Comparison of ENCODE assay signal across 21 cellular contexts in genomic region chr5:116858705-116859333, GRCh38.
DNase-seq lines count a peak whose midpoint lies in the region; ATAC-seq, FAIRE-seq and TF ChIP-seq lines count a peak whose summit lies in the region.
"Had no signal": no experiment of that assay in that cellular context is flagged by ENCODE, and none has a peak within 500 bp of the region (broad histone marks: within the 10 kb centered on the region; RNA-seq: fewer than 3 reads in every experiment).

No MANE protein-coding gene starts in this region.

- H3K4me3 ChIP-seq in astrocyte (ENCODE audit: insufficient read depth, low read depth, low read length) (no peak overlapping the region), mesodermal cell (ENCODE audit: extremely low read depth, insufficient read depth, low read length, poor library complexity, severe bottlenecking) (no peak overlapping the region), body of pancreas (no peak overlapping the region)
- H3K4me3 ChIP-seq: K562 had no signal

- peaks cover 7% of the 10 kb centered on the region for H3K27me3 Mint-ChIP-seq in astrocyte (ENCODE audit: low read depth, unreplicated experiment)
- H3K27me3 Mint-ChIP-seq in activated naive CD8-positive, alpha-beta T cell treated with anti-CD3 and anti-CD28 coated beads for 36 hours = no peaks in the 10 kb centered on the region

- intact Hi-C loops in body of pancreas (cut with DNase I) = no loop called here

- H2AFZ ChIP-seq in astrocyte (ENCODE audit: low read depth, low read length) = no peak overlapping the region

- no peaks in the 10 kb centered on the region for H3K9me3 Mint-ChIP-seq in astrocyte (ENCODE audit: unreplicated experiment)
- H3K9me3 Mint-ChIP-seq in activated naive CD8-positive, alpha-beta T cell treated with anti-CD3 and anti-CD28 coated beads for 36 hours = no peaks in the 10 kb centered on the region

- H3K9me3 ChIP-seq in astrocyte (ENCODE audit: insufficient read depth, low read depth, low read length) (no peaks in the 10 kb centered on the region), mesodermal cell (ENCODE audit: control insufficient read depth, low read length) (no peaks in the 10 kb centered on the region), body of pancreas (no peaks in the 10 kb centered on the region)

- H3K36me3 Mint-ChIP-seq in astrocyte (ENCODE audit: low read depth, unreplicated experiment) = no peaks in the 10 kb centered on the region
- no peaks in the 10 kb centered on the region for H3K36me3 Mint-ChIP-seq in activated naive CD8-positive, alpha-beta T cell treated with anti-CD3 and anti-CD28 coated beads for 36 hours
- H3K36me3 Mint-ChIP-seq: CD14-positive monocyte had no signal

- WGBS in mesodermal cell (ENCODE audit: insufficient coverage in 2 of 2), 2 experiments = 87 to 88% methylated on average over 3 of the region's 4 CpGs
- WGBS in body of pancreas, 2 donors = 75 to 78% methylated on average over 4 of the region's 4 CpGs

- no peak overlapping the region for H3K4me2 ChIP-seq in astrocyte (ENCODE audit: low read length)

- H3K4me1 Mint-ChIP-seq in astrocyte (ENCODE audit: low read depth, unreplicated experiment) = peaks cover 13% of the 10 kb centered on the region
- no peaks in the 10 kb centered on the region for H3K4me1 Mint-ChIP-seq in activated naive CD8-positive, alpha-beta T cell treated with anti-CD3 and anti-CD28 coated beads for 36 hours
- H3K4me1 Mint-ChIP-seq: CD14-positive monocyte had no signal

- DNase-seq in GM18507 (ENCODE audit: extremely low spot score, insufficient read length, low read depth) (no peak), astrocyte (ENCODE audit: low read depth) (no peak), AML-193 (lab: John Stamatoyannopoulos, UW) (no peak), body of pancreas (no peak), COLO668 (lab: John Stamatoyannopoulos, UW; ENCODE audit: unreplicated experiment) (no peak)
- no peak for DNase-seq in activated naive CD8-positive, alpha-beta T cell treated with anti-CD3 and anti-CD28 coated beads for 36 hours
- DNase-seq: ACHN; COR-L47; DMS 273 treated with DMSO at 0.1 percent for 48 hours; GDM1; NCI-H1105 treated with DMSO at 0.1 percent for 48 hours; NCI-H1694; NCI-H510A; NCI-H748 treated with DMSO at 0.1 percent for 48 hours; NK-92 treated with Interleukin-12 subunit alpha and Interleukin-12 subunit beta, amount 100 ng/mL, for 24 hours; OCI-M1; Right ventricle myocardium superior had no signal

- H3K27ac ChIP-seq in astrocyte (ENCODE audit: low read depth, low read length) (no peak overlapping the region), mesodermal cell (ENCODE audit: low read depth, low read length, severe bottlenecking) (peak overlapping the region; percentile 45), body of pancreas (no peak overlapping the region)

- H3K36me3 ChIP-seq in astrocyte (ENCODE audit: insufficient read depth, low read length) = no peaks in the 10 kb centered on the region
- H3K36me3 ChIP-seq in mesodermal cell (ENCODE audit: control insufficient read depth, insufficient read depth, low read length) = no peaks in the 10 kb centered on the region
- no peaks in the 10 kb centered on the region for H3K36me3 ChIP-seq in body of pancreas (replicated peaks in 1 of 2; ENCODE audit: insufficient read depth in 1 of 2, low read depth in 2 of 2)

- no peak overlapping the region for H3K4me3 Mint-ChIP-seq in astrocyte (ENCODE audit: unreplicated experiment)
- H3K4me3 Mint-ChIP-seq in activated naive CD8-positive, alpha-beta T cell treated with anti-CD3 and anti-CD28 coated beads for 36 hours = no peak overlapping the region
- H3K4me3 Mint-ChIP-seq: CD14-positive monocyte had no signal

- no peak for TF ChIP-seq CTCF in astrocyte (IDR thresholded peaks at IDR 0.05; ENCODE audit: insufficient read depth, low read depth, low read length)
- TF ChIP-seq CTCF in body of pancreas (IDR thresholded peaks at IDR 0.05) = no peak

- H3K27ac Mint-ChIP-seq in astrocyte (ENCODE audit: unreplicated experiment) = peak overlapping the region; percentile 77
- no peak overlapping the region for H3K27ac Mint-ChIP-seq in activated naive CD8-positive, alpha-beta T cell treated with anti-CD3 and anti-CD28 coated beads for 36 hours
- H3K27ac Mint-ChIP-seq: CD14-positive monocyte had no signal

- ATAC-seq in body of pancreas = no peak
- ATAC-seq: K562, SK-N-SH treated with all-trans-retinoic acid at 6 μM for 48 hours had no signal

- no peaks in the 10 kb centered on the region for H4K20me1 ChIP-seq in astrocyte (ENCODE audit: insufficient read depth, low read length)

- H3K79me2 ChIP-seq in astrocyte (ENCODE audit: insufficient read depth, low read length) = no peaks in the 10 kb centered on the region

- no peak for TF ChIP-seq POLR2A in body of pancreas (IDR thresholded peaks at IDR 0.05)

- H3K27me3 ChIP-seq in astrocyte (ENCODE audit: insufficient read depth, low read length) (no peaks in the 10 kb centered on the region), body of pancreas (no peaks in the 10 kb centered on the region)

- H3K9ac ChIP-seq in astrocyte (ENCODE audit: low read length) = no peak overlapping the region

- H3K4me1 ChIP-seq in astrocyte (ENCODE audit: insufficient read depth, low read length) (no peaks in the 10 kb centered on the region), mesodermal cell (ENCODE audit: control insufficient read depth, insufficient read depth, low read length, poor library complexity, severe bottlenecking) (peaks cover 46% of the 10 kb centered on the region), body of pancreas (no peaks in the 10 kb centered on the region)

- FAIRE-seq in GM18507 (lab: Jason Lieb, UNC) = peak; percentile 38
- no peak for FAIRE-seq in astrocyte (lab: Jason Lieb, UNC)
- FAIRE-seq: K562 had no signal
